Comparison of ENCODE assay signal across 23 cellular contexts in the genomic region with DNA sequence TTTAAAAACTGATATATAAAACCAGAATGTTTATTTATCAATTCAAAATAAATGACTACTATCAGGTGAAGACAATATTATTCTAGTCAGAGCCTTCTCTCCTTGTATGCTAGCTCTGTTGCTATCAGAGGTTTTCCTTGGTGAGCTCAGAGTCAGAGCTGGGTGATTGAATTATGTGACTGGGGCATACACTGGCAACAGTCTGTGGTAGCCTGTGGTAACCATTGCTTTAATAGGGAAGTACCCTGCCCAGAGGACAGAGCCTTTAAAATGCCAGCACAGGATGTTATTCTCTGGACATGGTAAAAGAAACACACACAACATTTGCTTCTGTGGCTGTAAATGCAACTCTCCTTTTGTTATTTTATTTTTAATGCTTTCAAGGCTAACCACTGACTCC.
"Had no signal": no experiment of that assay in that cellular context is flagged by ENCODE, and none has a peak within 500 bp of the region (broad histone marks: within the 10 kb centered on the region; RNA-seq: fewer than 3 reads in every experiment).

No MANE protein-coding gene starts in this region.

- ATAC-seq: mucosa of descending colon; natural killer cell; psoas muscle; sciatic nerve; stimulated activated memory B cell treated with anti-CD40 and anti-IgM and Interleukin-4, amounts not matched to agents 10 μg/mL and 1 μg/mL and 100 μg/mL, for 72 hours; stimulated activated naive CD8-positive, alpha-beta T cell treated with anti-CD3 and anti-CD28 coated beads, Interleukin-15, amount 100 ng/mL, for 72 hours; upper lobe of right lung had no signal

- H3K9me3 ChIP-seq: mucosa of descending colon, neutrophil, psoas muscle, spleen, testis, upper lobe of right lung, vagina had no signal

- H3K36me3 ChIP-seq: neutrophil, spleen, tibial nerve, upper lobe of right lung, vagina had no signal

- H3K4me1 ChIP-seq: psoas muscle, spleen, testis, tibial nerve, upper lobe of right lung, vagina had no signal

- DNase-seq: effector CD4-positive, alpha-beta T cell; endodermal cell; foreskin melanocyte; head of caudate nucleus; hippocampal formation; mammary epithelial cell; mucosa of descending colon; natural killer cell; psoas muscle; retina; spleen; stimulated activated CD4-positive, alpha-beta T cell treated with anti-CD3 and anti-CD28 coated beads, Interleukin-15, amount 100 ng/mL, for 24 hours; stimulated activated CD4-positive, alpha-beta T cell treated with anti-CD3 and anti-CD28 coated beads, Interleukin-1b, Interleukin-23, amount 100 ng/mL, for 48 hours; stimulated activated CD4-positive, alpha-beta T cell treated with anti-CD3 and anti-CD28 coated beads, Interleukin-4, amount 100 ng/mL, for 24 hours; stimulated activated naive CD8-positive, alpha-beta T cell treated with anti-CD3 and anti-CD28 coated beads, Interleukin-15, amount 100 ng/mL, for 72 hours; testis; upper lobe of right lung had no signal

- H3K4me3 ChIP-seq: coronary artery, mucosa of descending colon, psoas muscle, spleen, testis, tibial nerve, upper lobe of right lung, vagina had no signal

- H3K27ac ChIP-seq: coronary artery, neutrophil, psoas muscle, spleen, testis, tibial nerve, upper lobe of right lung, vagina had no signal

- H3K27me3 ChIP-seq: neutrophil, testis, tibial nerve, upper lobe of right lung, vagina had no signal
